22 cellular contexts compared by ENCODE assay signal in genomic region chr1:205576805-205577761, GRCh38. TPM values are rescaled to one million over a fixed set of nuclear protein-coding genes. Genes with fewer than 3 reads are reported as not detected.
A peak's percentile ranks its signal among the peaks of the same experiment; 100 is the strongest.
DNase-seq lines count a peak whose midpoint lies in the region; ATAC-seq and TF ChIP-seq lines count a peak whose summit lies in the region.
"Had no signal": no experiment of that assay in that cellular context is flagged by ENCODE, and none has a peak within 500 bp of the region (broad histone marks: within the 10 kb centered on the region; RNA-seq: fewer than 3 reads in every experiment).

No MANE protein-coding gene starts in this region.

- H3K36me3 ChIP-seq in Caco-2 (ENCODE audit: control insufficient read depth, insufficient read depth, low read length) (no peaks in the 10 kb centered on the region), PC-3 (ENCODE audit: low read depth, low read length) (no peaks in the 10 kb centered on the region), vagina (no peaks in the 10 kb centered on the region)
- H3K36me3 ChIP-seq: lower lobe of right lung, right lobe of liver, thoracic aorta had no signal

- H3K27ac ChIP-seq in PC-3 (ENCODE audit: low read length): no peak overlapping the region
- H3K27ac ChIP-seq in vagina: no peak overlapping the region
- H3K27ac ChIP-seq: right lobe of liver, thoracic aorta had no signal

- no peaks in the 10 kb centered on the region for H3K4me1 Mint-ChIP-seq in Caco-2 (ENCODE audit: low read depth, unreplicated experiment)
- no peaks in the 10 kb centered on the region for H3K4me1 Mint-ChIP-seq in natural killer cell treated with Interleukin-12 subunit alpha and Interleukin-12 subunit beta and Interleukin-15 and Interleukin-18, amount 100 ng/mL, for 72 hours (ENCODE audit: low read depth in 2 of 2)
- H3K4me1 Mint-ChIP-seq: CD4-positive, CD25-positive, alpha-beta regulatory T cell had no signal

- intact Hi-C loops in Caco-2 (cut with micrococcal nuclease; ENCODE audit: unreplicated experiment) (no loop called here), PC-3 (cut with micrococcal nuclease) (no loop called here), posterior cingulate gyrus (cut with DNase I) (no loop called here), vagina (cut with DNase I) (no loop called here)

- peaks cover 8% of the 10 kb centered on the region for H3K27me3 ChIP-seq in Caco-2 (replicated peaks; ENCODE audit: control insufficient read depth, insufficient read depth, low read length)
- no peaks in the 10 kb centered on the region for H3K27me3 ChIP-seq in PC-3 (ENCODE audit: low read length)
- no peaks in the 10 kb centered on the region for H3K27me3 ChIP-seq in vagina
- H3K27me3 ChIP-seq: right lobe of liver had no signal

- peaks cover 28% of the 10 kb centered on the region for H3K27me3 Mint-ChIP-seq in Caco-2 (ENCODE audit: insufficient read depth, unreplicated experiment)
- H3K27me3 Mint-ChIP-seq in natural killer cell treated with Interleukin-12 subunit alpha and Interleukin-12 subunit beta and Interleukin-15 and Interleukin-18, amount 100 ng/mL, for 72 hours: peaks cover 15% of the 10 kb centered on the region in 2 donors

- no peak for TF ChIP-seq POLR2A in vagina (IDR thresholded peaks at IDR 0.05)

- TF ChIP-seq CTCF in Caco-2 (IDR thresholded peaks at IDR 0.05; ENCODE audit: insufficient read depth in 1 of 2, low read depth in 1 of 2, low read length in 1 of 2, severe bottlenecking in 1 of 2, unreplicated experiment in 1 of 2): peak; percentile 10 to 17
- TF ChIP-seq CTCF in PC-3 (conservative IDR thresholded peaks at IDR 0.05; ENCODE audit: low read depth, low read length): 0 out of 2 replicates have a peak, but pooled peaks have one; percentile 21
- TF ChIP-seq CTCF in epithelial cell of proximal tubule (conservative IDR thresholded peaks at IDR 0.05; ENCODE audit: low read depth, low read length): peak; percentile 5
- no peak for TF ChIP-seq CTCF in vagina (IDR thresholded peaks at IDR 0.05)

- H3K4me2 ChIP-seq in PC-3 (ENCODE audit: low read length): no peak overlapping the region

- H2AFZ ChIP-seq in PC-3 (ENCODE audit: low read length): no peak overlapping the region

- H3K27ac Mint-ChIP-seq in Caco-2 (ENCODE audit: unreplicated experiment): no peak overlapping the region
- H3K27ac Mint-ChIP-seq in natural killer cell treated with Interleukin-12 subunit alpha and Interleukin-12 subunit beta and Interleukin-15 and Interleukin-18, amount 100 ng/mL, for 72 hours: no peak overlapping the region
- H3K27ac Mint-ChIP-seq: activated CD8-positive, alpha-beta T cell treated with anti-CD3 and anti-CD28 coated beads, Interleukin-2, amount 10 ng/mL, durations not matched to agents 7 days and 5 days; activated naive CD8-positive, alpha-beta T cell treated with anti-CD3 and anti-CD28 coated beads, Interleukin-2, amount 10 ng/mL, durations not matched to agents 7 days and 5 days; activated T-cell treated with anti-CD3 and anti-CD28 coated beads, Interleukin-2, amount 50 U/mL, for 72 hours; CD4-positive, CD25-positive, alpha-beta regulatory T cell; stimulated activated memory B cell treated with anti-CD40 and anti-IgM and Interleukin-4, amounts not matched to agents 10 μg/mL and 1 μg/mL and 100 μg/mL, for 72 hours had no signal

- BruUV-seq in Caco-2 (replicated peaks; lab: Mats Ljungman, UMichigan): no TSS peak
- BruUV-seq in PC-3 (replicated peaks; lab: Mats Ljungman, UMichigan): no TSS peak

- POLR2A ChIA-PET in Caco-2 (lab: Charles Lee) (no interaction called here), PC-3 (lab: Charles Lee; ENCODE audit: unreplicated experiment) (no interaction called here)

- no peaks in the 10 kb centered on the region for H3F3A ChIP-seq in PC-3 (ENCODE audit: low read length, unreplicated experiment)

- ATAC-seq in PC-3: peak; percentile 10; the same call in 1 of the 2 replicates
- no peak for ATAC-seq in natural killer cell treated with Interleukin-12 subunit alpha and Interleukin-12 subunit beta and Interleukin-15 and Interleukin-18, amount 100 ng/mL, for 72 hours
- ATAC-seq in GM19395 (IDR thresholded peaks at IDR 0.05; ENCODE audit: unreplicated experiment): no peak
- ATAC-seq: activated CD8-positive, alpha-beta T cell treated with anti-CD3 and anti-CD28 coated beads, Interleukin-2, amount 10 ng/mL, durations not matched to agents 7 days and 5 days; activated T-cell treated with anti-CD3 and anti-CD28 coated beads, Interleukin-2, amount 50 U/mL, for 72 hours; lower lobe of right lung; stimulated activated memory B cell treated with anti-CD40 and anti-IgM and Interleukin-4, amounts not matched to agents 10 μg/mL and 1 μg/mL and 100 μg/mL, for 72 hours had no signal

- H3K4me3 ChIP-seq in Caco-2 (ENCODE audit: low read depth, low read length) (no peak overlapping the region), PC-3 (ENCODE audit: low read length) (no peak overlapping the region), epithelial cell of proximal tubule (ENCODE audit: low read depth, low read length) (no peak overlapping the region), vagina (no peak overlapping the region)
- H3K4me3 ChIP-seq: lower lobe of right lung, right lobe of liver, thoracic aorta had no signal

- no peak overlapping the region for H3K9ac ChIP-seq in PC-3 (ENCODE audit: low read length)

- no peaks in the 10 kb centered on the region for H3K36me3 Mint-ChIP-seq in Caco-2 (ENCODE audit: insufficient read depth, unreplicated experiment)
- no peaks in the 10 kb centered on the region for H3K36me3 Mint-ChIP-seq in natural killer cell treated with Interleukin-12 subunit alpha and Interleukin-12 subunit beta and Interleukin-15 and Interleukin-18, amount 100 ng/mL, for 72 hours
- H3K36me3 Mint-ChIP-seq: activated naive CD8-positive, alpha-beta T cell treated with anti-CD3 and anti-CD28 coated beads, Interleukin-2, amount 10 ng/mL, durations not matched to agents 7 days and 5 days; CD4-positive, CD25-positive, alpha-beta regulatory T cell; stimulated activated memory B cell treated with anti-CD40 and anti-IgM and Interleukin-4, amounts not matched to agents 10 μg/mL and 1 μg/mL and 100 μg/mL, for 72 hours had no signal

- no peaks in the 10 kb centered on the region for H3K9me2 ChIP-seq in PC-3 (replicated peaks; ENCODE audit: low read length)

- H3K4me1 ChIP-seq in Caco-2 (no peaks in the 10 kb centered on the region), PC-3 (ENCODE audit: insufficient read depth, low read length) (peaks cover 25% of the 10 kb centered on the region), vagina (no peaks in the 10 kb centered on the region)
- H3K4me1 ChIP-seq: right lobe of liver had no signal

- H3K9me3 ChIP-seq in Caco-2 (no peaks in the 10 kb centered on the region), PC-3 (ENCODE audit: low read length) (no peaks in the 10 kb centered on the region), vagina (no peaks in the 10 kb centered on the region)
- H3K9me3 ChIP-seq: lower lobe of right lung, right lobe of liver, thoracic aorta had no signal

- H3K9me3 Mint-ChIP-seq in Caco-2 (ENCODE audit: unreplicated experiment): no peaks in the 10 kb centered on the region
- H3K9me3 Mint-ChIP-seq in natural killer cell treated with Interleukin-12 subunit alpha and Interleukin-12 subunit beta and Interleukin-15 and Interleukin-18, amount 100 ng/mL, for 72 hours: no peaks in the 10 kb centered on the region
- H3K9me3 Mint-ChIP-seq: activated naive CD8-positive, alpha-beta T cell treated with anti-CD3 and anti-CD28 coated beads, Interleukin-2, amount 10 ng/mL, durations not matched to agents 7 days and 5 days; activated T-cell treated with anti-CD3 and anti-CD28 coated beads, Interleukin-2, amount 50 U/mL, for 72 hours; stimulated activated memory B cell treated with anti-CD40 and anti-IgM and Interleukin-4, amounts not matched to agents 10 μg/mL and 1 μg/mL and 100 μg/mL, for 72 hours had no signal

- CTCF ChIA-PET in Caco-2 (lab: Charles Lee) (interaction anchor here (0.5 to 0.6 kb wide), 2 partner anchors 68 to 81 kb away, joined by 4 to 5 read pairs; no protein-coding TSS in a partner anchor), PC-3 (lab: Charles Lee) (interaction anchor here (0.5 kb wide), 1 partner anchor 348 kb away, joined by 3 read pairs; no protein-coding TSS in a partner anchor)

- H3K4me3 Mint-ChIP-seq in Caco-2 (ENCODE audit: unreplicated experiment): no peak overlapping the region
- H3K4me3 Mint-ChIP-seq in natural killer cell treated with Interleukin-12 subunit alpha and Interleukin-12 subunit beta and Interleukin-15 and Interleukin-18, amount 100 ng/mL, for 72 hours: no peak overlapping the region
- H3K4me3 Mint-ChIP-seq: activated CD8-positive, alpha-beta T cell treated with anti-CD3 and anti-CD28 coated beads, Interleukin-2, amount 10 ng/mL, durations not matched to agents 7 days and 5 days; activated naive CD8-positive, alpha-beta T cell treated with anti-CD3 and anti-CD28 coated beads, Interleukin-2, amount 10 ng/mL, durations not matched to agents 7 days and 5 days; activated T-cell treated with anti-CD3 and anti-CD28 coated beads, Interleukin-2, amount 50 U/mL, for 72 hours; CD4-positive, CD25-positive, alpha-beta regulatory T cell; stimulated activated memory B cell treated with anti-CD40 and anti-IgM and Interleukin-4, amounts not matched to agents 10 μg/mL and 1 μg/mL and 100 μg/mL, for 72 hours had no signal

- no peaks in the 10 kb centered on the region for H4K20me1 ChIP-seq in PC-3 (ENCODE audit: low read length)

- DNase-seq in Caco-2 (peak in 1 of 2 experiments; percentile 14), PC-3 (no peak), epithelial cell of proximal tubule (ENCODE audit: low read depth) (no peak), posterior cingulate gyrus (peak in 7 of 10 donors; percentile 35 to 95 (median 60)), dedifferentiated amniotic fluid mesenchymal stem cell (ENCODE audit: extremely low spot score) (no peak), vagina (ENCODE audit: extremely low spot score in 2 of 2) (no peak)
- no peak for DNase-seq in natural killer cell treated with Interleukin-12 subunit alpha and Interleukin-12 subunit beta and Interleukin-15 and Interleukin-18, amount 100 ng/mL, for 72 hours (ENCODE audit: low spot score)
- DNase-seq: activated CD8-positive, alpha-beta T cell treated with anti-CD3 and anti-CD28 coated beads, Interleukin-2, amount 10 ng/mL, durations not matched to agents 7 days and 5 days; activated naive CD8-positive, alpha-beta T cell treated with anti-CD3 and anti-CD28 coated beads, Interleukin-2, amount 10 ng/mL, durations not matched to agents 7 days and 5 days; activated T-cell treated with anti-CD3 and anti-CD28 coated beads, Interleukin-2, amount 50 U/mL, for 72 hours; CD4-positive, CD25-positive, alpha-beta regulatory T cell; DMS79; lower lobe of right lung; NCI-H1417 treated with DMSO at 0.1 percent for 48 hours; NCI-H2107; NCI-H510A; RPMI8226; T-helper 9 cell had no signal

- no peaks in the 10 kb centered on the region for H3K79me2 ChIP-seq in PC-3 (ENCODE audit: low read length)

RNA-seq across cellular contexts. Expression of gene ELK4, which starts 54.7 kb away (rescaled TPM):
- total RNA-seq in Caco-2 (2022): 14.4 and 16.9 TPM in 2 replicates
- total RNA-seq in PC-3 (2014; rRNA removed): 16.3 and 16.4 TPM in 2 replicates
- total RNA-seq in epithelial cell of proximal tubule: 12.0 and 12.8 TPM in 2 replicates
- total RNA-seq in natural killer cell treated with Interleukin-12 subunit alpha and Interleukin-12 subunit beta and Interleukin-15 and Interleukin-18, amount 100 ng/mL, for 72 hours: 10 to 100 TPM; 78.7 to 97.8 TPM
- 24.1 TPM for total RNA-seq in vagina

Comparison
In these comparisons a context has a peak if more than half of its experiments do, and no peak if none do; other contexts are left out.
1. DNase-seq: peak in posterior cingulate gyrus (7 of 10); none in PC-3 (single experiment), epithelial cell of proximal tubule (single experiment), dedifferentiated amniotic fluid mesenchymal stem cell (single experiment), natural killer cell treated with Interleukin-12 subunit alpha and Interleukin-12 subunit beta and Interleukin-15 and Interleukin-18, amount 100 ng/mL, for 72 hours (single experiment) and vagina (0 of 2).
2. CTCF ChIP-seq: peak in Caco-2 (2 of 2), PC-3 (single experiment) and epithelial cell of proximal tubule (single experiment); none in vagina (0 of 3).